Comparison of ENCODE assay signal across 21 cellular contexts in genomic region chr1:11055676-11056075, GRCh38. TPM values are rescaled to one million over a fixed set of nuclear protein-coding genes. Genes with fewer than 3 reads are reported as not detected.
"Had no signal": no experiment of that assay in that cellular context is flagged by ENCODE, and none has a peak within 500 bp of the region (broad histone marks: within the 10 kb centered on the region; RNA-seq: fewer than 3 reads in every experiment).

No MANE protein-coding gene starts in this region.

- DNase-seq: Karpas-422, KG1, MG63, NCI-H1092, NCI-H1105 treated with DMSO at 0.1 percent for 48 hours, NCI-H1417 treated with DMSO at 0.1 percent for 48 hours, NCI-H146, NCI-H1694 treated with DMSO at 0.1 percent for 48 hours, NCI-H1930, NCI-H2081, NCI-H2107, NCI-H2227 treated with DMSO at 0.1 percent for 48 hours, NCI-H524, NCI-H69, NCI-H774, RPMI8226, SHP77, SK-N-SH, SW 1271 had no signal

RNA-seq across cellular contexts. Expression of gene MASP2, which starts 8.6 kb away (rescaled TPM):
- total RNA-seq: NCI-H460, SK-MEL-5 had no signal
